13 cellular contexts compared by ENCODE assay signal in genomic region chr6:114339706-114340105, GRCh38. TPM values are rescaled to one million over a fixed set of nuclear protein-coding genes. Genes with fewer than 3 reads are reported as not detected.
A peak's percentile ranks its signal among the peaks of the same experiment; 100 is the strongest.
DNase-seq lines count a peak whose midpoint lies in the region; ATAC-seq and TF ChIP-seq lines count a peak whose summit lies in the region.
"Had no signal": no experiment of that assay in that cellular context is flagged by ENCODE, and none has a peak within 500 bp of the region (broad histone marks: within the 10 kb centered on the region; RNA-seq: fewer than 3 reads in every experiment).

No MANE protein-coding gene starts in this region.

- H3K9me3 ChIP-seq in H9 (ENCODE audit: control insufficient read depth, low read depth, low read length): no peaks in the 10 kb centered on the region
- H3K9me3 ChIP-seq in SJSA1 (replicated peaks): no peaks in the 10 kb centered on the region
- H3K9me3 ChIP-seq in hepatocyte (ENCODE audit: low read depth): no peaks in the 10 kb centered on the region
- H3K9me3 ChIP-seq in heart right ventricle: no peaks in the 10 kb centered on the region
- H3K9me3 ChIP-seq: left lung had no signal

- H3K14ac ChIP-seq in H9 (ENCODE audit: insufficient read depth, low read length): no peak overlapping the region

- H3K4me3 Mint-ChIP-seq in H9: peak overlapping the region; percentile 76 to 96

- H3K4me2 ChIP-seq in H9 (ENCODE audit: insufficient read depth, insufficient read length, low read length): peak overlapping the region; percentile 59
- peak overlapping the region; percentile 2 for H3K4me2 ChIP-seq in hepatocyte

- no peaks in the 10 kb centered on the region for H3K79me1 ChIP-seq in H9 (ENCODE audit: insufficient read depth, low read depth, low read length, poor library complexity, severe bottlenecking)

- peak overlapping the region; percentile 0; the same call in 1 of the 2 replicates for H3K4me3 ChIP-seq in SJSA1
- H3K4me3 ChIP-seq in hepatocyte: no peak overlapping the region
- no peak overlapping the region for H3K4me3 ChIP-seq in heart right ventricle
- H3K4me3 ChIP-seq: left lung had no signal

- H3K56ac ChIP-seq in H9 (ENCODE audit: insufficient read length, low read depth, low read length): no peak overlapping the region

- peak overlapping the region in 2 of 3 experiments; percentile 80 to 81; a peak in 4 of 7 replicates for H3K27ac Mint-ChIP-seq in H9

- H2BK12ac ChIP-seq in H9 (ENCODE audit: insufficient read length, low read depth, low read length): no peak overlapping the region

- peaks cover 0 to 31% (median 4%) of the 10 kb centered on the region in 3 experiments; a peak in 4 of 7 replicates for H3K36me3 Mint-ChIP-seq in H9 (ENCODE audit: insufficient read depth in 1 of 3, low read depth in 3 of 3)

- H3K27me3 ChIP-seq in H9 (ENCODE audit: insufficient read depth, low read length) (no peaks in the 10 kb centered on the region), SJSA1 (replicated peaks) (no peaks in the 10 kb centered on the region), hepatocyte (peaks cover 3% of the 10 kb centered on the region), heart right ventricle (peaks cover 0 to 46% (median 33%) of the 10 kb centered on the region in 7 donors)

- H2BK5ac ChIP-seq in H9 (ENCODE audit: insufficient read length, low read length): no peak overlapping the region

- H3K4ac ChIP-seq in H9 (ENCODE audit: low read depth, low read length): no peak overlapping the region

- no peaks in the 10 kb centered on the region; the same call in 1 of the 2 replicates for H3K27me3 Mint-ChIP-seq in H9 (ENCODE audit: low read depth)

- no peak overlapping the region for H3K27ac ChIP-seq in H9 (ENCODE audit: insufficient read length, low read depth, low read length)
- peak overlapping the region; percentile 34 for H3K27ac ChIP-seq in SJSA1
- no peak overlapping the region for H3K27ac ChIP-seq in hepatocyte
- H3K27ac ChIP-seq in heart right ventricle: no peak overlapping the region
- H3K27ac ChIP-seq: left lung had no signal

- H3K18ac ChIP-seq in H9 (ENCODE audit: insufficient read length, low read depth, low read length): no peak overlapping the region

- no peaks in the 10 kb centered on the region for H3K9me2 ChIP-seq in hepatocyte (replicated peaks; ENCODE audit: insufficient read depth)

- no peak overlapping the region for H4K8ac ChIP-seq in H9 (replicated peaks; ENCODE audit: insufficient read length, low read depth, low read length)

- H3K4me1 ChIP-seq in H9 (ENCODE audit: insufficient read depth, low read length) (peaks cover 5% of the 10 kb centered on the region; the same call in 1 of the 2 replicates), SJSA1 (replicated peaks) (peaks cover 36% of the 10 kb centered on the region), hepatocyte (ENCODE audit: insufficient read depth) (peaks cover 7% of the 10 kb centered on the region), heart right ventricle (peaks cover 0 to 20% (median 16%) of the 10 kb centered on the region in 9 donors)

- H2AFZ ChIP-seq in H9 (ENCODE audit: low read length) (no peak overlapping the region), hepatocyte (no peak overlapping the region)

- H4K5ac ChIP-seq in H9 (ENCODE audit: insufficient read length, low read depth, low read length): no peak overlapping the region

- H4K20me1 ChIP-seq in H9 (ENCODE audit: control insufficient read depth, insufficient read depth, insufficient read length) (no peaks in the 10 kb centered on the region), hepatocyte (ENCODE audit: insufficient read depth, poor library complexity, severe bottlenecking) (no peaks in the 10 kb centered on the region)

- no peak for ATAC-seq in heart right ventricle
- ATAC-seq: left lung, SK-N-SH treated with all-trans-retinoic acid at 6 μM for 48 hours had no signal

- peaks cover 8% of the 10 kb centered on the region for H3K36me3 ChIP-seq in SJSA1
- no peaks in the 10 kb centered on the region for H3K36me3 ChIP-seq in hepatocyte (replicated peaks; ENCODE audit: insufficient read depth, low read depth)
- no peaks in the 10 kb centered on the region for H3K36me3 ChIP-seq in heart right ventricle
- H3K36me3 ChIP-seq: left lung had no signal

- H3K79me2 ChIP-seq in H9 (ENCODE audit: insufficient read depth, low read length) (peaks cover 6% of the 10 kb centered on the region; the same call in 1 of the 2 replicates), hepatocyte (no peaks in the 10 kb centered on the region)

- TF ChIP-seq CTCF in H9 (conservative IDR thresholded peaks at IDR 0.05) (no peak), hepatocyte (IDR thresholded peaks at IDR 0.05; ENCODE audit: poor library complexity) (no peak), heart right ventricle (IDR thresholded peaks at IDR 0.05) (no peak)

- intact Hi-C loops in heart right ventricle (cut with DNase I): no loop called here

- H3T11ph ChIP-seq in H9 (ENCODE audit: low read length): no peak overlapping the region

- peaks cover 40 to 53% of the 10 kb centered on the region in 2 experiments for H3K4me1 Mint-ChIP-seq in H9

- no peak overlapping the region for H2BK20ac ChIP-seq in H9 (ENCODE audit: low read depth, low read length, poor library complexity, severe bottlenecking)

- peaks cover 12% of the 10 kb centered on the region for H3K23me2 ChIP-seq in H9 (ENCODE audit: insufficient read length, low read depth, low read length, poor library complexity, severe bottlenecking)

- H2BK120ac ChIP-seq in H9 (ENCODE audit: low read depth, low read length, poor library complexity, severe bottlenecking): no peak overlapping the region

- H2BK15ac ChIP-seq in H9 (ENCODE audit: low read depth, low read length): no peak overlapping the region

- no peak overlapping the region for H4K91ac ChIP-seq in H9 (ENCODE audit: insufficient read length, low read depth, low read length)

- no CpG with 5 or more reads among the region's 1 CpG for WGBS in H9 (ENCODE audit: extremely low coverage, insufficient read length, low lambda C conversion rate)
- WGBS in hepatocyte (ENCODE audit: low lambda C conversion rate, missing lambda C conversion rate): 12% methylated on average over 1 of the region's 1 CpG
- 11 to 19% methylated on average over 1 of the region's 1 CpG for WGBS in heart right ventricle, 2 donors

- no peaks in the 10 kb centered on the region; a peak in 1 of 5 replicates for H3K9me3 Mint-ChIP-seq in H9

- no peak overlapping the region for H3K23ac ChIP-seq in H9 (ENCODE audit: insufficient read length, low read depth, low read length)

- no peak for DNase-seq in H9
- DNase-seq in SJSA1 (ENCODE audit: low read depth in 1 of 2, low spot score in 2 of 2): peak; percentile 51 to 79
- no peak for DNase-seq in hepatocyte (ENCODE audit: low spot score)
- peak; percentile 63 for DNase-seq in pons (ENCODE audit: low spot score)
- DNase-seq in NCI-H146 (lab: John Stamatoyannopoulos, UW): no peak
- no peak for DNase-seq in heart right ventricle
- no peak for DNase-seq in DMS153 treated with DMSO at 0.1 percent for 48 hours (lab: John Stamatoyannopoulos, UW; ENCODE audit: unreplicated experiment)
- DNase-seq in NAMALWA (ENCODE audit: low spot score): no peak
- DNase-seq: activated CD4-positive, alpha-beta T cell treated with anti-CD3 and anti-CD28 coated beads, Interleukin-2, amount 50 U/mL, for 48 hours; Calu3; left lung; NCI-H187 treated with DMSO at 0.1 percent for 48 hours had no signal

- H3K9ac ChIP-seq in H9 (ENCODE audit: extremely low read depth, insufficient read length, low read length): no peak overlapping the region

- no peak overlapping the region for H2AK5ac ChIP-seq in H9 (ENCODE audit: insufficient read length, low read length)

RNA-seq across cellular contexts. Expression of gene HS3ST5, which starts 3.1 kb away (rescaled TPM):
- total RNA-seq in H9 (2021) (11.6 and 14.4 TPM in 2 replicates), hepatocyte (1.1 and 1.4 TPM in 2 replicates), heart right ventricle (not detected)
- 1.7 and 2.9 TPM in 2 replicates for total RNA-seq in SJSA1 (2014; rRNA removed; shearing (Covaris generic))
- polyA plus RNA-seq in hepatocyte (0.38 and 0.73 TPM in 2 replicates), heart right ventricle (not detected)

Comparison
In these comparisons a context has a peak if more than half of its experiments do, and no peak if none do; other contexts are left out.
1. DNase-seq: peak in SJSA1 (2 of 2) and pons (single experiment); none in H9 (single experiment), hepatocyte (single experiment), NCI-H146 (single experiment), heart right ventricle (0 of 2), DMS153 treated with DMSO at 0.1 percent for 48 hours (single experiment) and NAMALWA (single experiment).